6 cellular contexts compared by ENCODE assay signal in genomic region chr10:115163129-115163528, GRCh38.
"Had no signal": no experiment of that assay in that cellular context is flagged by ENCODE, and none has a peak within 500 bp of the region (broad histone marks: within the 10 kb centered on the region; RNA-seq: fewer than 3 reads in every experiment).

No MANE protein-coding gene starts in this region.

- H3K27me3 Mint-ChIP-seq: IgD-negative memory B cell had no signal

- DNase-seq: IMR-90, KBM-7, KG1 had no signal

- H3K4me3 Mint-ChIP-seq: IgD-negative memory B cell had no signal

- H3K4me1 Mint-ChIP-seq: IgD-negative memory B cell had no signal

- H3K36me3 Mint-ChIP-seq: IgD-negative memory B cell had no signal

- ATAC-seq: HepG2, K562 had no signal

- H3K27ac Mint-ChIP-seq: IgD-negative memory B cell had no signal
